Comparison of ENCODE assay signal across 8 cellular contexts in the genomic region with DNA sequence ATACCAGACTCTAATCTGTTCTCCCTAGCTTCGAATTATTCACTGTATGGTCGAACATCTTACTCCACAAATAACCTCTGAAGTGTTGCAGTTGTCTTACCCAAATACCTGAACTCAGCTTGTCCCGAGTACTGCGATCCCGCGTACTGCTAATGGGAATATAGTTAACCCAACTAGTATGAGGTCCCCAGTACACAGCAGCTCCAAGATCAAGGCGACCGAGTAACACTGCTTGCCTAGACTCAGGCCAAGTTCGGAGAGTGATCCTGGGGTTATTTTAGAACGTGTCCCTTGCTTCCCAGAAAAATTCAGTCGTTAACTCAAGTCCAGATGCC. TPM values are rescaled to one million over a fixed set of nuclear protein-coding genes. Genes with fewer than 3 reads are reported as not detected.
DNase-seq lines count a peak whose midpoint lies in the region; ATAC-seq, FAIRE-seq and TF ChIP-seq lines count a peak whose summit lies in the region.

No MANE protein-coding gene starts in this region.

- H3K36me3 ChIP-seq in body of pancreas (replicated peaks in 1 of 2; ENCODE audit: insufficient read depth in 1 of 2, low read depth in 2 of 2), result no peaks in the 10 kb centered on the region
- no peaks in the 10 kb centered on the region for H3K36me3 ChIP-seq in HepG2 (replicated peaks in 1 of 2; ENCODE audit: control insufficient read depth in 1 of 2, insufficient read depth in 2 of 2, low read length in 2 of 2)
- no peaks in the 10 kb centered on the region for H3K36me3 ChIP-seq in tibial nerve

- no peak for FAIRE-seq in HepG2 (lab: Jason Lieb, UNC)

- WGBS in body of pancreas, 2 donors, result 8 to 11% methylated on average over 9 to 11 of the region's 11 CpGs
- 0% methylated on average over 10 of the region's 11 CpGs for WGBS in HepG2 (ENCODE audit: low lambda C conversion rate)
- WGBS in tibial nerve, 2 donors, result 21 to 25% methylated on average over 11 of the region's 11 CpGs

- no peak for TF ChIP-seq RAD21 in HepG2 (CRISPR knock-in tag; IDR thresholded peaks at IDR 0.05)

- H3K9me3 ChIP-seq in body of pancreas (no peaks in the 10 kb centered on the region), HepG2 (ENCODE audit: low read length) (no peaks in the 10 kb centered on the region), tibial nerve (no peaks in the 10 kb centered on the region)

- peak overlapping the region; percentile 91 for H3K9ac ChIP-seq in HepG2 (ENCODE audit: insufficient read depth, low read depth, low read length)

- ATAC-seq in GM18511 (IDR thresholded peaks at IDR 0.05; ENCODE audit: unreplicated experiment) (peak; percentile 5), body of pancreas (peak; percentile 48), HepG2 (peak; percentile 83), GM18519 (IDR thresholded peaks at IDR 0.05; ENCODE audit: low FRiP score, unreplicated experiment) (no peak)

- H4K20me1 ChIP-seq in HepG2 (ENCODE audit: insufficient read depth, low read length), result peaks cover 5% of the 10 kb centered on the region; the same call in 1 of the 2 replicates

- H3K4me1 ChIP-seq in body of pancreas (peaks cover 31% of the 10 kb centered on the region), HepG2 (ENCODE audit: insufficient read depth, low read length) (peaks cover 32% of the 10 kb centered on the region), tibial nerve (peaks cover 0 to 31% (median 9%) of the 10 kb centered on the region in 4 donors)

- CTCF ChIA-PET in HepG2 (lab: Yijun Ruan, JAX; ENCODE audit: low intra/inter-chr PET ratio, low total read pairs), result no interaction called here

- peak overlapping the region; percentile 94 for H3K4me2 ChIP-seq in HepG2 (ENCODE audit: low read depth, low read length)

- H3K4me3 ChIP-seq in body of pancreas, result no peak overlapping the region
- peak overlapping the region; percentile 60 to 86 (median 69) for H3K4me3 ChIP-seq in HepG2 (replicated peaks in 1 of 3; ENCODE audit: insufficient read depth in 1 of 3, low read depth in 2 of 3, low read length in 3 of 3)
- H3K4me3 ChIP-seq in tibial nerve, result peak overlapping the region; percentile 69 to 96 (median 92)

- TF ChIP-seq EP300 in HepG2 (IDR thresholded peaks at IDR 0.05; ENCODE audit: low read depth in 2 of 2, low read length in 2 of 2) (no peak), HepG2 (CRISPR knock-in tag; IDR thresholded peaks at IDR 0.05; ENCODE audit: borderline replicate concordance) (no peak), tibial nerve (IDR thresholded peaks at IDR 0.05) (no peak)

- peak overlapping the region; percentile 95 for H2AFZ ChIP-seq in HepG2 (ENCODE audit: low read length)

- POLR2A ChIA-PET in HepG2 (lab: Yijun Ruan, JAX), result interaction anchor here (0.7 to 2.1 kb wide), 9 partner anchors 9 to 104 kb away, joined by 3 to 44 read pairs (median 4); a partner anchor contains a TSS

- H3K27ac ChIP-seq in body of pancreas, result peak overlapping the region; percentile 92 to 98 (median 96)
- H3K27ac ChIP-seq in HepG2 (ENCODE audit: extremely low read length, insufficient read depth, low read length), result peak overlapping the region; percentile 94
- peak overlapping the region; percentile 96 to 100 (median 98) for H3K27ac ChIP-seq in tibial nerve

- TF ChIP-seq POLR2A in body of pancreas (IDR thresholded peaks at IDR 0.05), result no peak
- TF ChIP-seq POLR2A in HepG2 (IDR thresholded peaks at IDR 0.05; ENCODE audit: insufficient read depth in 1 of 2, low read depth in 2 of 2, low read length in 2 of 2), result no peak
- no peak for TF ChIP-seq POLR2A in tibial nerve (IDR thresholded peaks at IDR 0.05)

- peaks cover 44% of the 10 kb centered on the region for H3K79me2 ChIP-seq in HepG2 (ENCODE audit: insufficient read depth, low read length)

- TSS peak; percentile 97 for BruUV-seq in HepG2 (replicated peaks; lab: Mats Ljungman, UMichigan)

- in situ Hi-C loops in HepG2 (cut with HindIII; ENCODE audit: extremely low pct_ligation_motif_present, low pct_unique_long_range_greater_than_20kb), result no loop called here

- TF ChIP-seq CTCF in body of pancreas (IDR thresholded peaks at IDR 0.05), result no peak
- no peak for TF ChIP-seq CTCF in HepG2 (CRISPR knock-in tag; IDR thresholded peaks at IDR 0.05)
- no peak for TF ChIP-seq CTCF in tibial nerve (IDR thresholded peaks at IDR 0.05)

- H3K27me3 ChIP-seq in body of pancreas (no peaks in the 10 kb centered on the region), HepG2 (ENCODE audit: control insufficient read depth in 1 of 2, insufficient read depth in 2 of 2, low read length in 2 of 2) (no peaks in the 10 kb centered on the region; a peak in 2 of 5 replicates), tibial nerve (no peaks in the 10 kb centered on the region)

- intact Hi-C loops in body of pancreas (cut with DNase I) (loop anchor here (10.0 kb wide), 1 partner anchor 80 kb away; a partner anchor contains a TSS), HepG2 (cut with micrococcal nuclease; ENCODE audit: unreplicated experiment) (loop anchor here (1.0 to 2.0 kb wide), 2 partner anchors 80 to 578 kb away; a partner anchor contains a TSS)

- peak; percentile 91 for DNase-seq in HT-29 (ENCODE audit: low spot score)
- DNase-seq in body of pancreas, result no peak
- no peak for DNase-seq in HepG2 (ENCODE audit: low spot score)
- no peak for DNase-seq in tibial nerve (ENCODE audit: low spot score in 2 of 2)
- DNase-seq in KG1 (lab: John Stamatoyannopoulos, UW), result no peak
- no peak for DNase-seq in stimulated activated CD4-positive, alpha-beta T cell treated with anti-CD3 and anti-CD28 coated beads, Interleukin-4, amount 100 ng/mL, for 24 hours

TF ChIP-seq in HepG2, 621 proteins besides CTCF, POLR2A, EP300 and RAD21 (continues in another document):
- TF ChIP-seq, protein P1, sequence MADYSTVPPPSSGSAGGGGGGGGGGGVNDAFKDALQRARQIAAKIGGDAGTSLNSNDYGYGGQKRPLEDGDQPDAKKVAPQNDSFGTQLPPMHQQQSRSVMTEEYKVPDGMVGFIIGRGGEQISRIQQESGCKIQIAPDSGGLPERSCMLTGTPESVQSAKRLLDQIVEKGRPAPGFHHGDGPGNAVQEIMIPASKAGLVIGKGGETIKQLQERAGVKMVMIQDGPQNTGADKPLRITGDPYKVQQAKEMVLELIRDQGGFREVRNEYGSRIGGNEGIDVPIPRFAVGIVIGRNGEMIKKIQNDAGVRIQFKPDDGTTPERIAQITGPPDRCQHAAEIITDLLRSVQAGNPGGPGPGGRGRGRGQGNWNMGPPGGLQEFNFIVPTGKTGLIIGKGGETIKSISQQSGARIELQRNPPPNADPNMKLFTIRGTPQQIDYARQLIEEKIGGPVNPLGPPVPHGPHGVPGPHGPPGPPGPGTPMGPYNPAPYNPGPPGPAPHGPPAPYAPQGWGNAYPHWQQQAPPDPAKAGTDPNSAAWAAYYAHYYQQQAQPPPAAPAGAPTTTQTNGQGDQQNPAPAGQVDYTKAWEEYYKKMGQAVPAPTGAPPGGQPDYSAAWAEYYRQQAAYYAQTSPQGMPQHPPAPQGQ (CRISPR knock-in tag; IDR thresholded peaks at IDR 0.05; ENCODE audit: borderline replicate concordance), result no peak
- TF ChIP-seq ZNF24 (IDR thresholded peaks at IDR 0.05), result no peak
- no peak for TF ChIP-seq ZC3H4 (CRISPR knock-in tag; IDR thresholded peaks at IDR 0.05; ENCODE audit: borderline replicate concordance)
- TF ChIP-seq ZBTB3 (CRISPR knock-in tag; IDR thresholded peaks at IDR 0.05; ENCODE audit: borderline replicate concordance, low read depth), result 0 out of 2 replicates have a peak, but pooled peaks have one; percentile 4
- TF ChIP-seq ZNF33B (CRISPR knock-in tag; IDR thresholded peaks at IDR 0.05), result 0 out of 2 replicates have a peak, but pooled peaks have one; percentile 13
- TF ChIP-seq ZNF724P (CRISPR knock-in tag; IDR thresholded peaks at IDR 0.05; ENCODE audit: borderline replicate concordance), result no peak
- TF ChIP-seq ZNF431 (CRISPR knock-in tag; IDR thresholded peaks at IDR 0.05; ENCODE audit: borderline replicate concordance, low read depth), result 0 out of 2 replicates have a peak, but pooled peaks have one; percentile 81
- TF ChIP-seq THYN1 (CRISPR knock-in tag; IDR thresholded peaks at IDR 0.05; ENCODE audit: borderline replicate concordance, low read depth), result no peak
- TF ChIP-seq NFIC (IDR thresholded peaks at IDR 0.05; ENCODE audit: low read length), result 0 out of 2 replicates have a peak, but pooled peaks have one; percentile 17
- no peak for TF ChIP-seq ZKSCAN1 (IDR thresholded peaks at IDR 0.05; ENCODE audit: low read length)
- peak; percentile 27; the same call in 1 of the 2 replicates for TF ChIP-seq TCF7 (IDR thresholded peaks at IDR 0.05; ENCODE audit: low read depth)

RNA-seq across cellular contexts. Expression of a gene that starts 0.4 kb away (rescaled TPM):
- 47.1 and 52.3 TPM in 2 replicates for total RNA-seq in HT-29 (2014; rRNA removed; shearing (Covaris generic))
- total RNA-seq in body of pancreas (10 to 100 TPM; 23.9 to 25.1 TPM), HepG2 (2016; rRNA removed; fragmentation: Illumina TruSeq; extraction: Trizol) (43.9 and 55.7 TPM in 2 replicates), tibial nerve (10 to 100 TPM; 31.5 to 43.9 (median 36.8) TPM)
- total RNA-seq in HepG2 (2016; cell fraction: cytosol; rRNA removed; fragmentation: Illumina TruSeq; extraction: Trizol; ENCODE audit: low read depth), result 23.5 and 25.2 TPM in 2 replicates
- total RNA-seq in HepG2 (2016; cell fraction: insoluble cytoplasmic fraction; rRNA removed; fragmentation: Illumina TruSeq; extraction: Trizol), result 35.8 and 56.9 TPM in 2 replicates
- 13.3 and 14.5 TPM in 2 replicates for total RNA-seq in HepG2 (2016; cell fraction: membrane; rRNA removed; fragmentation: Illumina TruSeq; extraction: Trizol)
- 69.6 and 81.1 TPM in 2 replicates for total RNA-seq in HepG2 (2016; cell fraction: nucleus; rRNA removed; fragmentation: Illumina TruSeq; extraction: Trizol)
- polyA plus RNA-seq in HepG2 (2011; rRNA removed), result 13.7 and 14.4 TPM in 2 replicates
- 7.5 and 9.8 TPM in 2 replicates for polyA plus RNA-seq in HepG2 (2011; cell fraction: cytosol; rRNA removed)
- 31.0 and 39.2 TPM in 2 replicates for polyA plus RNA-seq in HepG2 (2011; cell fraction: nucleus; rRNA removed)
- 23.5 and 23.7 TPM in 2 replicates for polyA plus RNA-seq in HepG2 (2012)
- 0.94 TPM in 2 replicates for polyA plus RNA-seq in HepG2 (2016; cell fraction: cytosol; fragmentation: Illumina TruSeq; extraction: Trizol; ENCODE audit: low read depth)
- 18.1 and 22.3 TPM in 2 replicates for polyA plus RNA-seq in HepG2 (2016; cell fraction: insoluble cytoplasmic fraction; fragmentation: Illumina TruSeq; extraction: Trizol; ENCODE audit: low read depth)
- polyA plus RNA-seq in HepG2 (2016; cell fraction: membrane; fragmentation: Illumina TruSeq; extraction: Trizol; ENCODE audit: low read depth), result 1.8 and 2.3 TPM in 2 replicates
- polyA plus RNA-seq in HepG2 (2016; cell fraction: nucleus; fragmentation: Illumina TruSeq; extraction: Trizol; ENCODE audit: insufficient read depth, low read depth), result 57.9 and 62.1 TPM in 2 replicates
- 72.9 and 104 TPM in 2 replicates for polyA minus RNA-seq in HepG2 (2011; rRNA and poly(A)+ RNA removed; ENCODE audit: low replicate concordance)
- 53.1 and 57.3 TPM in 2 replicates for polyA minus RNA-seq in HepG2 (2011; cell fraction: cytosol; rRNA and poly(A)+ RNA removed)
- polyA minus RNA-seq in HepG2 (2011; cell fraction: nucleus; rRNA and poly(A)+ RNA removed), result 188 and 199 TPM in 2 replicates

Comparison
In these comparisons a context has a peak if more than half of its experiments do, and no peak if none do; other contexts are left out.
1. H3K4me3 ChIP-seq: peak in HepG2 (3 of 3) and tibial nerve (4 of 4); none in body of pancreas (0 of 2).
2. Peak in every context shown above with its lines, with median percentiles within 50 percentile points of each other: H3K27ac ChIP-seq.